Comparison of ENCODE assay signal across 1 cellular context in the genomic region with DNA sequence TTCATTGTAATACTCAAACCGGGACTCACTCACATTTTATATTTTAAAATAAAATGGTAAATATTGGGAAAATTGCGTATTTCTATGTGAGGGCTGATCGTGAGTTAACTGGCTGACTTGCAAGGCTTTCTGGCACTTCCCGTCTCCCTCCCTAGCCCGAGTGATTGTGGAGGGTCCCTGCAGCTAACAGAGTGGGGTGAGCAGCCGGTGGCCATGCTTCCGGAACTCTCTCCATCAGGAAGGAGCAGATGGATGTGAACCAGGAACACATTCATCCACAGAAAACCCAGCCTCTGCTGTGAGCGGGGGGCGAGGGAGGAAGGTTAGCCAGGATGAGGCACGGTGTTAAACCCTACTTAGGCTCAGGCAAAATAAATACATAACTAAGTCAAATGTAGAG.
TF ChIP-seq lines count a peak whose summit lies in the region.

No MANE protein-coding gene starts in this region.

TF ChIP-seq in H1, 55 proteins besides CTCF, POLR2A, EP300 and RAD21 (continued from another document):
- no peak for TF ChIP-seq CHD7 (IDR thresholded peaks at IDR 0.05; ENCODE audit: insufficient replicate concordance, low read length)
- no peak for TF ChIP-seq BACH1 (IDR thresholded peaks at IDR 0.05; ENCODE audit: low read length)
- no peak for TF ChIP-seq BRCA1 (IDR thresholded peaks at IDR 0.05; ENCODE audit: low read depth, low read length)
- TF ChIP-seq KDM4A (IDR thresholded peaks at IDR 0.05; ENCODE audit: low read depth, low read length, severe bottlenecking), result no peak
- no peak for TF ChIP-seq YY1 (IDR thresholded peaks at IDR 0.05; ENCODE audit: low read depth, low read length)
- TF ChIP-seq PHF8 (conservative IDR thresholded peaks at IDR 0.05; ENCODE audit: low read depth, low read length), result no peak
